In the genomic region with DNA sequence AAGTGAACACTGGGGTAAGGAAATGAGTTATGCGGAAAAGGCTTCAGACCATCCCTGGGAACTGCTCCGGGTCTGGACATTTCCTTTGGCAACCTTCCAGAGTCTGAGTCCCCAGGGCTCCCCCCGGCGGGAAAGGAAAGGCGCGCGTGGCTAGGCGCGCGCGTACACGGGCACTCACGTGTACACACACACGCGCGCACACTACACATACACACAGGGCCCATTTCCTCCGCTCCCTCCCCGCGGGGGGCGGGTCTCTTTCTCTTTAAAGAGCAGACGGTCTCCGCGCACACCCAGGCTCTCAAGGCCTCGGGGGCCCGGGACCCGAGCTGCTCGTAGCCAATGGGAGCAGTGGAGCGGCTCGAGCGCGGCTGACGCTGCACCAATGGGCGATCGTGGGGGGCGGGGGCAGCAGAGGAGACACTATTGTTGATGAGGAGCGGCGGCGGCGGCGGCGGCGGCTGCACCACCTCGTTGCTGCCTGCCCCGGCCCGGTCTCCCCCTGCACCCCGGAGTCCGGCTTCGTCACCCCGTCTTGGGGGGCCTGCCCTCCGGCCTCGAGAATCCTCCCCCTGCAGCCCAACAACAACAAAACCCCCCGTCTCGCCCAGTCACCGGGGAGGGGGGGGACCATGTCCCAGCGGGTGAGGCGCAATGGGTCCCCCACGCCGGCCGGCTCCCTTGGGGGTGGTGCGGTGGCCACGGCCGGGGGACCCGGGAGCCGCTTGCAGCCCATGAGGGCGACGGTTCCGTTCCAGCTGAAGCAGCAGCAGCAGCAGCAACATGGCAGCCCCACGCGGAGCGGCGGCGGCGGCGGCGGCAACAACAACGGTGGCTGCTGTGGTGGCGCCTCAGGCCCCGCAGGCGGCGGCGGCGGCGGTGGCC, we compare ENCODE assay signal across 1 cellular context.
TF ChIP-seq lines count a peak whose summit lies in the region.

A gene (plus strand): TSS at position 414 of the 885 bp plus-strand sequence. CDS start 219 bp downstream, at position 633.

TF ChIP-seq in SK-N-SH, 30 proteins besides CTCF, POLR2A, EP300 and RAD21 (continued from another document):
- TF ChIP-seq MXI1 (IDR thresholded peaks at IDR 0.05; ENCODE audit: low read depth, low read length), result peak; percentile 97
- no peak for TF ChIP-seq SMC3 (IDR thresholded peaks at IDR 0.05; ENCODE audit: low read depth, low read length)
- TF ChIP-seq, protein P1, sequence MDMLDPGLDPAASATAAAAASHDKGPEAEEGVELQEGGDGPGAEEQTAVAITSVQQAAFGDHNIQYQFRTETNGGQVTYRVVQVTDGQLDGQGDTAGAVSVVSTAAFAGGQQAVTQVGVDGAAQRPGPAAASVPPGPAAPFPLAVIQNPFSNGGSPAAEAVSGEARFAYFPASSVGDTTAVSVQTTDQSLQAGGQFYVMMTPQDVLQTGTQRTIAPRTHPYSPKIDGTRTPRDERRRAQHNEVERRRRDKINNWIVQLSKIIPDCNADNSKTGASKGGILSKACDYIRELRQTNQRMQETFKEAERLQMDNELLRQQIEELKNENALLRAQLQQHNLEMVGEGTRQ (IDR thresholded peaks at IDR 0.05; ENCODE audit: borderline replicate concordance, low read depth, low read length), result no peak
TF ChIP-seq in SK-N-SH: peak in this region for 15.
